ENCODE assay signal across 17 cellular contexts in genomic region chr2:133452146-133452545, GRCh38.
DNase-seq lines count a peak whose midpoint lies in the region; ATAC-seq and TF ChIP-seq lines count a peak whose summit lies in the region.
"Had no signal": no experiment of that assay in that cellular context is flagged by ENCODE, and none has a peak within 500 bp of the region (broad histone marks: within the 10 kb centered on the region; RNA-seq: fewer than 3 reads in every experiment).

No MANE protein-coding gene starts in this region.

- H3K18ac ChIP-seq in IMR-90 (ENCODE audit: low read depth, low read length), result peak overlapping the region; percentile 49; the same call in 1 of the 2 replicates
- H3K18ac ChIP-seq in mesendoderm (ENCODE audit: low read length), result no peak overlapping the region

- peak overlapping the region in 1 of 2 experiments; percentile 13; a peak in 1 of 4 replicates for H4K8ac ChIP-seq in IMR-90 (ENCODE audit: low read depth in 2 of 2, low read length in 2 of 2)
- no peak overlapping the region for H4K8ac ChIP-seq in mesendoderm (ENCODE audit: low read depth, low read length)

- no peaks in the 10 kb centered on the region for H3K4me1 Mint-ChIP-seq in activated CD4-positive, alpha-beta T cell treated with anti-CD3 and anti-CD28 coated beads, Interleukin-2, amount 10 ng/mL, durations not matched to agents 24 days and 14 days

- no peak overlapping the region for H3K4me3 Mint-ChIP-seq in activated CD4-positive, alpha-beta T cell treated with anti-CD3 and anti-CD28 coated beads, Interleukin-2, amount 10 ng/mL, durations not matched to agents 24 days and 14 days
- H3K4me3 Mint-ChIP-seq: CD4-positive, alpha-beta T cell; HFFc6 had no signal

- no peak overlapping the region for H4K5ac ChIP-seq in IMR-90 (ENCODE audit: low read depth, low read length)
- H4K5ac ChIP-seq in mesendoderm (ENCODE audit: low read length), result no peak overlapping the region

- H2BK20ac ChIP-seq in IMR-90 (ENCODE audit: low read depth, low read length), result no peak overlapping the region

- H2AK5ac ChIP-seq in IMR-90 (ENCODE audit: low read depth, low read length) (0 out of 2 replicates have a peak overlapping the region, but pooled peaks have one; percentile 43), mesendoderm (ENCODE audit: low read length) (no peak overlapping the region)

- ATAC-seq in IMR-90 (ENCODE audit: low read depth) (no peak), RWPE2 (ENCODE audit: low read depth) (no peak)
- ATAC-seq: HepG2 had no signal

- TF ChIP-seq RAD21 in IMR-90 (IDR thresholded peaks at IDR 0.05; ENCODE audit: low read length), result no peak

- DNase-seq in D341Med (ENCODE audit: low spot score) (peak; percentile 63), IMR-90 (no peak), RWPE2 (ENCODE audit: low spot score) (no peak), mesendoderm (no peak), DMS79 treated with DMSO at 0.1 percent for 48 hours (lab: John Stamatoyannopoulos, UW) (no peak)
- no peak for DNase-seq in activated CD4-positive, alpha-beta T cell treated with anti-CD3 and anti-CD28 coated beads, Interleukin-2, amount 10 ng/mL, durations not matched to agents 24 days and 14 days
- DNase-seq: ACHN; C1 segment of cervical spinal cord; Calu3; CD4-positive, alpha-beta T cell; DMS153; DND-41; GDM1; HCEC 1CT; HFFc6 had no signal

- H3K27me3 Mint-ChIP-seq in activated CD4-positive, alpha-beta T cell treated with anti-CD3 and anti-CD28 coated beads, Interleukin-2, amount 10 ng/mL, durations not matched to agents 24 days and 14 days, result no peaks in the 10 kb centered on the region

- H3K79me1 ChIP-seq in IMR-90 (ENCODE audit: low read depth in 1 of 2, low read length in 2 of 2) (peaks cover 0 to 4% of the 10 kb centered on the region in 2 experiments; a peak in 1 of 4 replicates), mesendoderm (ENCODE audit: low read length) (no peaks in the 10 kb centered on the region)

- peaks cover 2% of the 10 kb centered on the region; the same call in 1 of the 2 replicates for H3K4me1 ChIP-seq in IMR-90 (ENCODE audit: control insufficient read depth, insufficient read depth, low read length)
- H3K4me1 ChIP-seq in RWPE2 (ENCODE audit: insufficient read depth, poor library complexity, severe bottlenecking), result peaks cover 9% of the 10 kb centered on the region
- H3K4me1 ChIP-seq in esophagus (ENCODE audit: control insufficient read depth in 2 of 2, insufficient read depth in 2 of 2, low read length in 1 of 2), result no peaks in the 10 kb centered on the region
- H3K4me1 ChIP-seq in mesendoderm (ENCODE audit: control insufficient read depth, low read depth, low read length), result no peaks in the 10 kb centered on the region

- H3K56ac ChIP-seq in IMR-90 (ENCODE audit: extremely low read depth, insufficient read depth, low read length) (no peak overlapping the region), mesendoderm (ENCODE audit: low read length) (no peak overlapping the region)

- H3K4me3 ChIP-seq in IMR-90 (ENCODE audit: insufficient read depth, low read depth, low read length) (no peak overlapping the region), RWPE2 (ENCODE audit: severe bottlenecking) (no peak overlapping the region), esophagus (ENCODE audit: low read depth in 1 of 2, low read length in 2 of 2) (no peak overlapping the region), mesendoderm (ENCODE audit: low read length) (no peak overlapping the region)

- intact Hi-C loops in IMR-90 (cut with micrococcal nuclease), result no loop called here
- intact Hi-C loops in activated CD4-positive, alpha-beta T cell treated with anti-CD3 and anti-CD28 coated beads, Interleukin-2, amount 10 ng/mL, durations not matched to agents 24 days and 14 days (cut with micrococcal nuclease), result no loop called here

- H2AFZ ChIP-seq in IMR-90 (replicated peaks; ENCODE audit: low read length, poor library complexity), result no peak overlapping the region

- H3K27ac ChIP-seq in IMR-90 (ENCODE audit: insufficient read depth, low read length) (no peak overlapping the region), RWPE2 (ENCODE audit: poor library complexity, severe bottlenecking) (peak overlapping the region; percentile 18), esophagus (ENCODE audit: low read depth in 2 of 2, low read length in 1 of 2) (peak overlapping the region; percentile 22 to 64), mesendoderm (ENCODE audit: low read depth, low read length) (no peak overlapping the region)

- H3K27me3 ChIP-seq in IMR-90 (ENCODE audit: control insufficient read depth, insufficient read depth, low read length), result no peaks in the 10 kb centered on the region
- H3K27me3 ChIP-seq in RWPE2 (ENCODE audit: insufficient read depth, poor library complexity, severe bottlenecking), result no peaks in the 10 kb centered on the region
- H3K27me3 ChIP-seq in esophagus (ENCODE audit: control insufficient read depth in 1 of 2, insufficient read depth in 2 of 2, low read length in 2 of 2), result no peaks in the 10 kb centered on the region
- no peaks in the 10 kb centered on the region for H3K27me3 ChIP-seq in mesendoderm (ENCODE audit: insufficient read depth, low read length, poor library complexity)

- H2BK15ac ChIP-seq in IMR-90 (ENCODE audit: low read depth, low read length), result no peak overlapping the region
- no peak overlapping the region for H2BK15ac ChIP-seq in mesendoderm (replicated peaks; ENCODE audit: low read depth)

- no peak overlapping the region for H3K4me2 ChIP-seq in IMR-90 (ENCODE audit: low read depth, low read length)
- H3K4me2 ChIP-seq in mesendoderm (ENCODE audit: low read length), result no peak overlapping the region

- BruUV-seq in IMR-90 (replicated peaks; lab: Mats Ljungman, UMichigan), result no TSS peak

- dilution Hi-C loops in IMR-90 (cut with HindIII; ENCODE audit: low sequenced_read_pairs, unreplicated experiment), result no loop called here

- CTCF ChIA-PET in IMR-90 (lab: Yijun Ruan, JAX), result no interaction called here

- H3K9me1 ChIP-seq in IMR-90 (ENCODE audit: insufficient read depth, low read length), result no peaks in the 10 kb centered on the region; the same call in 1 of the 2 replicates

- no peak overlapping the region for H2BK5ac ChIP-seq in IMR-90 (ENCODE audit: low read depth, low read length, poor library complexity, severe bottlenecking)
- no peak overlapping the region for H2BK5ac ChIP-seq in mesendoderm (ENCODE audit: low read length)

- no peak overlapping the region for H3K4ac ChIP-seq in IMR-90 (ENCODE audit: low read depth, low read length)
- no peak overlapping the region for H3K4ac ChIP-seq in mesendoderm (ENCODE audit: low read depth, low read length)

- H3K14ac ChIP-seq in IMR-90 (replicated peaks; ENCODE audit: low read depth, low read length), result no peak overlapping the region

- H3K23ac ChIP-seq in IMR-90 (ENCODE audit: low read depth, low read length) (no peak overlapping the region), mesendoderm (ENCODE audit: low read length) (no peak overlapping the region)

- no peak overlapping the region for H3K9ac ChIP-seq in IMR-90 (ENCODE audit: low read depth, low read length)
- H3K9ac ChIP-seq in mesendoderm (ENCODE audit: low read length), result no peak overlapping the region

- no peak overlapping the region for H4K91ac ChIP-seq in IMR-90 (ENCODE audit: insufficient read depth, low read depth, low read length)

- POLR2A ChIA-PET in IMR-90 (lab: Charles Lee; ENCODE audit: unreplicated experiment), result no interaction called here

- H2AK9ac ChIP-seq in IMR-90 (replicated peaks; ENCODE audit: low read depth, low read length, poor library complexity), result no peak overlapping the region

- H3K9me3 Mint-ChIP-seq in activated CD4-positive, alpha-beta T cell treated with anti-CD3 and anti-CD28 coated beads, Interleukin-2, amount 10 ng/mL, durations not matched to agents 24 days and 14 days, result no peaks in the 10 kb centered on the region
- H3K9me3 Mint-ChIP-seq: HFFc6 had no signal

- H3K27ac Mint-ChIP-seq in activated CD4-positive, alpha-beta T cell treated with anti-CD3 and anti-CD28 coated beads, Interleukin-2, amount 10 ng/mL, durations not matched to agents 24 days and 14 days, result no peak overlapping the region
- H3K27ac Mint-ChIP-seq: CD4-positive, alpha-beta T cell; HFFc6 had no signal

- H3K9me3 ChIP-seq in IMR-90 (ENCODE audit: control insufficient read depth, insufficient read depth, low read length), result no peaks in the 10 kb centered on the region
- no peaks in the 10 kb centered on the region for H3K9me3 ChIP-seq in RWPE2 (ENCODE audit: severe bottlenecking)
- H3K9me3 ChIP-seq in esophagus (ENCODE audit: control insufficient read depth in 2 of 2, insufficient read depth in 1 of 2, low read depth in 1 of 2, low read length in 1 of 2), result peaks cover 0 to 3% of the 10 kb centered on the region in 2 donors

- no peaks in the 10 kb centered on the region for H3K36me3 ChIP-seq in IMR-90 (ENCODE audit: control insufficient read depth, insufficient read depth, low read length)
- no peaks in the 10 kb centered on the region for H3K36me3 ChIP-seq in RWPE2 (ENCODE audit: low read depth)
- no peaks in the 10 kb centered on the region for H3K36me3 ChIP-seq in esophagus (ENCODE audit: control insufficient read depth in 2 of 2, insufficient read depth in 2 of 2, low read length in 1 of 2)
- no peaks in the 10 kb centered on the region for H3K36me3 ChIP-seq in mesendoderm (ENCODE audit: control insufficient read depth, insufficient read depth, low read length)

- no peaks in the 10 kb centered on the region for H4K20me1 ChIP-seq in IMR-90 (ENCODE audit: insufficient read depth, low read length)

- TF ChIP-seq CTCF in IMR-90 (conservative IDR thresholded peaks at IDR 0.05; ENCODE audit: low read depth, low read length) (no peak), RWPE2 (IDR thresholded peaks at IDR 0.05; ENCODE audit: poor library complexity, severe bottlenecking) (no peak)

- no peaks in the 10 kb centered on the region for H3K79me2 ChIP-seq in mesendoderm (ENCODE audit: control insufficient read depth, insufficient read depth, low read length)

- no peaks in the 10 kb centered on the region for H3K36me3 Mint-ChIP-seq in activated CD4-positive, alpha-beta T cell treated with anti-CD3 and anti-CD28 coated beads, Interleukin-2, amount 10 ng/mL, durations not matched to agents 24 days and 14 days (ENCODE audit: low read depth)

- TF ChIP-seq POLR2A in IMR-90 (IDR thresholded peaks at IDR 0.05; ENCODE audit: low read depth, low read length), result no peak

- H2BK120ac ChIP-seq in IMR-90 (ENCODE audit: low read depth, low read length) (no peak overlapping the region), mesendoderm (ENCODE audit: low read depth, low read length) (no peak overlapping the region)

- in situ Hi-C loops in IMR-90 (cut with MboI; ENCODE audit: low sequenced_read_pairs), result no loop called here

TF ChIP-seq in IMR-90, 13 proteins besides CTCF, POLR2A, EP300 and RAD21 (continues in another document):
- TF ChIP-seq MXI1 (IDR thresholded peaks at IDR 0.05; ENCODE audit: borderline replicate concordance, low read depth, low read length), result no peak
- TF ChIP-seq CEBPB (IDR thresholded peaks at IDR 0.05; ENCODE audit: low read depth, low read length), result no peak
- no peak for TF ChIP-seq BHLHE40 (IDR thresholded peaks at IDR 0.05; ENCODE audit: low read depth, low read length)

Comparison
In these comparisons a context has a peak if more than half of its experiments do, and no peak if none do; other contexts are left out.
1. H3K27ac ChIP-seq: peak in RWPE2 (single experiment) and esophagus (2 of 2); none in IMR-90 (single experiment) and mesendoderm (single experiment).